16 cellular contexts compared by ENCODE assay signal in genomic region chr2:39989888-39990287, GRCh38.
DNase-seq lines count a peak whose midpoint lies in the region; ATAC-seq and TF ChIP-seq lines count a peak whose summit lies in the region.
"Had no signal": no experiment of that assay in that cellular context is flagged by ENCODE, and none has a peak within 500 bp of the region (broad histone marks: within the 10 kb centered on the region; RNA-seq: fewer than 3 reads in every experiment).

No MANE protein-coding gene starts in this region.

- no peaks in the 10 kb centered on the region; the same call in 1 of the 2 replicates for H3K27me3 Mint-ChIP-seq in HFFc6 (ENCODE audit: insufficient read depth)
- H3K27me3 Mint-ChIP-seq: CD8-positive, alpha-beta memory T cell had no signal

- H3K27ac ChIP-seq in WERI-Rb-1 (no peak overlapping the region), colonic mucosa (no peak overlapping the region)
- H3K27ac ChIP-seq: C4-2B, SJCRH30 had no signal

- H3K4me1 Mint-ChIP-seq in HFFc6 (ENCODE audit: low read depth), result peaks cover 64% of the 10 kb centered on the region
- H3K4me1 Mint-ChIP-seq: CD8-positive, alpha-beta memory T cell had no signal

- H3K27me3 ChIP-seq in WERI-Rb-1 (ENCODE audit: insufficient read depth, low read depth, severe bottlenecking) (no peaks in the 10 kb centered on the region), colonic mucosa (no peaks in the 10 kb centered on the region)
- H3K27me3 ChIP-seq: SJCRH30 had no signal

- DNase-seq in EH (ENCODE audit: low read depth), result peak; percentile 30
- no peak for DNase-seq in HFFc6
- peak; percentile 38 for DNase-seq in WERI-Rb-1
- DNase-seq in iPS-NIHi7 (ENCODE audit: extremely low spot score), result peak; percentile 12
- DNase-seq in colonic mucosa, result no peak
- DNase-seq in amniotic stem cell (lab: John Stamatoyannopoulos, UW), result no peak
- no peak for DNase-seq in activated effector memory CD4-positive, alpha-beta T cell treated with anti-CD3 and anti-CD28 coated beads, Interleukin-2, amount 50 U/mL, for 16 hours
- DNase-seq: CD8-positive, alpha-beta memory T cell; DMS53; Kasumi-1; NCI-H1694 treated with DMSO at 0.1 percent for 48 hours; NCI-H446 treated with DMSO at 0.1 percent for 48 hours; NCI-H526 treated with DMSO at 0.1 percent for 48 hours; SJCRH30 had no signal

- H3K36me3 Mint-ChIP-seq in HFFc6 (ENCODE audit: low read depth), result peaks cover 33% of the 10 kb centered on the region
- H3K36me3 Mint-ChIP-seq: CD8-positive, alpha-beta memory T cell had no signal

- no peak for ATAC-seq in HG03045 (IDR thresholded peaks at IDR 0.05; ENCODE audit: unreplicated experiment)

- peaks cover 3% of the 10 kb centered on the region for H3K9me3 ChIP-seq in WERI-Rb-1 (ENCODE audit: severe bottlenecking)
- no peaks in the 10 kb centered on the region for H3K9me3 ChIP-seq in colonic mucosa
- H3K9me3 ChIP-seq: SJCRH30 had no signal

- no peak overlapping the region for H3K9ac ChIP-seq in colonic mucosa (ENCODE audit: low read depth in 2 of 2, low read length in 2 of 2)

- no peak for TF ChIP-seq CTCF in HFFc6 (IDR thresholded peaks at IDR 0.05)
- no peak for TF ChIP-seq CTCF in WERI-Rb-1 (IDR thresholded peaks at IDR 0.05; ENCODE audit: low read depth, low read length)
- no peak for TF ChIP-seq CTCF in colonic mucosa (IDR thresholded peaks at IDR 0.05)

- H3K36me3 ChIP-seq in WERI-Rb-1 (no peaks in the 10 kb centered on the region), colonic mucosa (no peaks in the 10 kb centered on the region)
- H3K36me3 ChIP-seq: SJCRH30 had no signal

- H3K4me3 ChIP-seq in WERI-Rb-1 (ENCODE audit: low read depth, low read length) (no peak overlapping the region), colonic mucosa (no peak overlapping the region)
- H3K4me3 ChIP-seq: SJCRH30 had no signal

- H3K9me3 Mint-ChIP-seq in HFFc6, result peaks cover 23% of the 10 kb centered on the region

- intact Hi-C loops in colonic mucosa (cut with DNase I), result no loop called here

- peak overlapping the region; percentile 87 for H3K27ac Mint-ChIP-seq in HFFc6
- H3K27ac Mint-ChIP-seq: CD8-positive, alpha-beta memory T cell had no signal

- no peak overlapping the region for H3K4me3 Mint-ChIP-seq in HFFc6
- H3K4me3 Mint-ChIP-seq: CD8-positive, alpha-beta memory T cell had no signal

- H3K4me1 ChIP-seq in colonic mucosa, result no peaks in the 10 kb centered on the region
- H3K4me1 ChIP-seq: SJCRH30 had no signal

Comparison
In these comparisons a context has a peak if more than half of its experiments do, and no peak if none do; other contexts are left out.
1. DNase-seq: peak in EH (single experiment), WERI-Rb-1 (single experiment) and iPS-NIHi7 (single experiment); none in HFFc6 (single experiment), colonic mucosa (single experiment), amniotic stem cell (single experiment) and activated effector memory CD4-positive, alpha-beta T cell treated with anti-CD3 and anti-CD28 coated beads, Interleukin-2, amount 50 U/mL, for 16 hours (single experiment).